8 cellular contexts compared by ENCODE assay signal in genomic region chr2:229920011-229920781, GRCh38. TPM values are rescaled to one million over a fixed set of nuclear protein-coding genes. Genes with fewer than 3 reads are reported as not detected.
DNase-seq lines count a peak whose midpoint lies in the region; ATAC-seq, FAIRE-seq and TF ChIP-seq lines count a peak whose summit lies in the region.

No MANE protein-coding gene starts in this region.

- no peak overlapping the region for H2AFZ ChIP-seq in GM12878 (ENCODE audit: control insufficient read depth, low read depth, low read length)

- H3K4me1 ChIP-seq in Peyer's patch: peaks cover 0 to 32% (median 2%) of the 10 kb centered on the region in 4 donors
- H3K4me1 ChIP-seq in GM12878 (ENCODE audit: control insufficient read depth, insufficient read depth, low read length): no peaks in the 10 kb centered on the region; the same call in 1 of the 2 replicates

- intact Hi-C loops in GM12878 (cut with micrococcal nuclease; ENCODE audit: unreplicated experiment): loop anchor here (2.0 kb wide), 1 partner anchor 81 kb away; no protein-coding TSS in a partner anchor

- peak overlapping the region; percentile 95 to 100 (median 99) for H3K27ac ChIP-seq in Peyer's patch
- H3K27ac ChIP-seq in GM12878 (ENCODE audit: control insufficient read depth, insufficient read depth): peak overlapping the region; percentile 98

- H3K4me3 Mint-ChIP-seq in stimulated activated memory B cell treated with anti-CD40 and anti-IgM and Interleukin-4, amounts not matched to agents 10 μg/mL and 1 μg/mL and 100 μg/mL, for 72 hours: peak overlapping the region; percentile 98

- peak; percentile 13 for FAIRE-seq in GM12878 (lab: Jason Lieb, UNC)

- SMC1A ChIA-PET in GM12878 (lab: Charles Lee; ENCODE audit: uncharacterized antibody, unreplicated experiment): interaction anchor here (0.9 to 1.5 kb wide), 2 partner anchors 9 to 53 kb away, joined by 3 to 7 read pairs; no protein-coding TSS in a partner anchor

- CTCF ChIA-PET in GM12878 (lab: Yijun Ruan, JAX): interaction anchor here (0.8 to 4.6 kb wide), 4 partner anchors 10 to 643 kb away, joined by 3 to 31 read pairs (median 7); no protein-coding TSS in a partner anchor

- TF ChIP-seq POLR2A in Peyer's patch (IDR thresholded peaks at IDR 0.05): no peak
- TF ChIP-seq POLR2A in GM12878 (IDR thresholded peaks at IDR 0.05; ENCODE audit: low read depth, low read length): 0 out of 2 replicates have a peak, but pooled peaks have one; percentile 25

- peak overlapping the region; percentile 93 for H3K27ac Mint-ChIP-seq in stimulated activated memory B cell treated with anti-CD40 and anti-IgM and Interleukin-4, amounts not matched to agents 10 μg/mL and 1 μg/mL and 100 μg/mL, for 72 hours

- RAD21 ChIA-PET in GM12878 (lab: Charles Lee; ENCODE audit: unreplicated experiment): interaction anchor here (0.7 to 1.1 kb wide), 5 partner anchors 9 to 139 kb away, joined by 3 to 6 read pairs (median 3); no protein-coding TSS in a partner anchor

- peaks cover 0 to 12% (median 0%) of the 10 kb centered on the region in 3 donors for H3K36me3 ChIP-seq in Peyer's patch
- H3K36me3 ChIP-seq in GM12878 (ENCODE audit: control insufficient read depth in 2 of 2, insufficient read depth in 2 of 2, low read length in 1 of 2): peaks cover 2 to 6% of the 10 kb centered on the region in 2 experiments; a peak in 2 of 4 replicates

- peaks cover 27% of the 10 kb centered on the region for H3K4me1 Mint-ChIP-seq in stimulated activated memory B cell treated with anti-CD40 and anti-IgM and Interleukin-4, amounts not matched to agents 10 μg/mL and 1 μg/mL and 100 μg/mL, for 72 hours

- in situ Hi-C loops in GM12878 (cut with MboI): no loop called here

- peaks cover 63% of the 10 kb centered on the region for H3K79me2 ChIP-seq in GM12878 (ENCODE audit: control insufficient read depth, insufficient read depth, low read length)

- POLR2A ChIA-PET in GM12878 (lab: Charles Lee): interaction anchor here (0.7 kb wide), 1 partner anchor 13 kb away, joined by 3 read pairs; no protein-coding TSS in a partner anchor

- H3K4me3 ChIP-seq in GM12865 (ENCODE audit: low read depth, low read length): peak overlapping the region; percentile 98
- H3K4me3 ChIP-seq in Peyer's patch: peak overlapping the region; percentile 80 to 98 (median 92)
- H3K4me3 ChIP-seq in GM12878: peak overlapping the region; percentile 83

- no peak for TF ChIP-seq CTCF in GM12865 (IDR thresholded peaks at IDR 0.05; ENCODE audit: insufficient read depth, low read depth, low read length, missing control alignments)
- TF ChIP-seq CTCF in Peyer's patch (IDR thresholded peaks at IDR 0.05): no peak
- no peak for TF ChIP-seq CTCF in GM12878 (IDR thresholded peaks at IDR 0.05 in 2 of 3, conservative IDR thresholded peaks at IDR 0.05 in 1 of 3; ENCODE audit: control insufficient read depth in 2 of 3, extremely low read depth in 1 of 3, insufficient read depth in 1 of 3, low read depth in 3 of 3, low read length in 3 of 3)

- H3K4me2 ChIP-seq in GM12878 (ENCODE audit: control insufficient read depth, insufficient read depth): peak overlapping the region; percentile 66

- peak overlapping the region; percentile 89 for H3K9ac ChIP-seq in GM12878 (ENCODE audit: control insufficient read depth, insufficient read depth, low read length)

- no peaks in the 10 kb centered on the region for H3K9me3 Mint-ChIP-seq in stimulated activated memory B cell treated with anti-CD40 and anti-IgM and Interleukin-4, amounts not matched to agents 10 μg/mL and 1 μg/mL and 100 μg/mL, for 72 hours

- H4K20me1 ChIP-seq in GM12878 (ENCODE audit: control insufficient read depth, insufficient read depth): no peaks in the 10 kb centered on the region; the same call in 1 of the 2 replicates

- no peak for ATAC-seq in GM12878
- no peak for ATAC-seq in stimulated activated memory B cell treated with anti-CD40 and anti-IgM and Interleukin-4, amounts not matched to agents 10 μg/mL and 1 μg/mL and 100 μg/mL, for 72 hours
- ATAC-seq in HG02884 (IDR thresholded peaks at IDR 0.05; ENCODE audit: unreplicated experiment): no peak
- ATAC-seq in GM21576 (IDR thresholded peaks at IDR 0.05; ENCODE audit: unreplicated experiment): no peak

- H3K27me3 ChIP-seq in Peyer's patch: no peaks in the 10 kb centered on the region
- no peaks in the 10 kb centered on the region for H3K27me3 ChIP-seq in GM12878 (replicated peaks in 1 of 2; ENCODE audit: control insufficient read depth in 2 of 2, insufficient read depth in 2 of 2, low read length in 1 of 2)

- no peak for TF ChIP-seq RAD21 in GM12878 (IDR thresholded peaks at IDR 0.05; ENCODE audit: insufficient read depth, low read depth, low read length)

- TSS peak; percentile 62 for BruUV-seq in GM12878 (replicated peaks; lab: Mats Ljungman, UMichigan)

- H3K27me3 Mint-ChIP-seq in stimulated activated memory B cell treated with anti-CD40 and anti-IgM and Interleukin-4, amounts not matched to agents 10 μg/mL and 1 μg/mL and 100 μg/mL, for 72 hours: no peaks in the 10 kb centered on the region

- H3K36me3 Mint-ChIP-seq in stimulated activated memory B cell treated with anti-CD40 and anti-IgM and Interleukin-4, amounts not matched to agents 10 μg/mL and 1 μg/mL and 100 μg/mL, for 72 hours: peaks cover 18% of the 10 kb centered on the region

- DNase-seq in GM12865 (ENCODE audit: low read depth) (peak; percentile 32), Peyer's patch (peak in 2 of 3 donors; percentile 41 to 54), GM12878 (ENCODE audit: low read depth, low spot score) (no peak), kidney tubule cell (ENCODE audit: low spot score) (peak; percentile 15), AML-193 (lab: John Stamatoyannopoulos, UW) (no peak)

- no peak for TF ChIP-seq EP300 in GM12878 (IDR thresholded peaks at IDR 0.05; ENCODE audit: borderline replicate concordance in 1 of 2, control insufficient read depth in 1 of 2, low read depth in 2 of 2, low read length in 2 of 2)

- H3K9me3 ChIP-seq in Peyer's patch (no peaks in the 10 kb centered on the region), GM12878 (replicated peaks; ENCODE audit: control insufficient read depth, insufficient read depth, low read length) (no peaks in the 10 kb centered on the region; the same call in 2 of the 3 replicates)

- 9% methylated on average over 25 of the region's 25 CpGs for WGBS in GM12878 (ENCODE audit: insufficient coverage, insufficient replicate concordance, low lambda C conversion rate, missing lambda C conversion rate)

TF ChIP-seq in GM12878, 131 proteins besides CTCF, POLR2A, EP300 and RAD21 (continues in another document):
- TF ChIP-seq PML (IDR thresholded peaks at IDR 0.05; ENCODE audit: low read length) (no peak), PBX3 (IDR thresholded peaks at IDR 0.05; ENCODE audit: insufficient replicate concordance, low read depth, low read length) (no peak), PAX5 (IDR thresholded peaks at IDR 0.05; ENCODE audit: borderline replicate concordance, low read depth, low read length) (0 out of 2 replicates have a peak, but pooled peaks have one; percentile 16)

RNA-seq across cellular contexts. Expression of gene TRIP12, which starts 1.6 kb away (rescaled TPM):
- total RNA-seq in Peyer's patch (100 to 1,000 TPM; 131 to 343 (median 194) TPM), GM12878 (2014; rRNA removed) (108 and 122 TPM in 2 replicates), GM12878 (2014; rRNA removed; fragmentation: Illumina TruSeq; extraction: Trizol) (197 and 200 TPM in 2 replicates), GM12878 (2021) (196 and 207 TPM in 2 replicates)
- total RNA-seq in GM12878 (2013; cell fraction: nucleolus; rRNA removed): 384 and 392 TPM in 2 replicates
- polyA plus RNA-seq in GM12878 (2011; ENCODE audit: low read depth): 51.0 TPM
- polyA plus RNA-seq in GM12878 (2011; rRNA removed) (122 and 164 TPM in 2 replicates), GM12878 (2014; fragmentation: Illumina TruSeq; extraction: Trizol) (144 and 154 TPM in 2 replicates), GM12878 (2014; fragmentation: Nextera tagmentation; extraction: Ambion mirVana) (10 to 100 TPM; 23.1 to 23.9 TPM), GM12878 (2014; rRNA removed) (75.0 and 76.8 TPM in 2 replicates), GM12878 (2016; fragmentation: Nextera tagmentation; extraction: Ambion mirVana) (10 to 100 TPM; 85.5 to 86.0 TPM)
- polyA plus RNA-seq in GM12878 (2011; cell fraction: cytosol; rRNA removed): 52.6 and 69.0 TPM in 2 replicates
- polyA plus RNA-seq in GM12878 (2011; cell fraction: nucleus; rRNA removed): 130 and 178 TPM in 2 replicates
- 62.5 and 70.7 TPM in 2 replicates for polyA plus RNA-seq in GM12878 (2012)
- 368 and 403 TPM in 2 replicates for polyA minus RNA-seq in GM12878 (2011; rRNA and poly(A)+ RNA removed)
- polyA minus RNA-seq in GM12878 (2011; cell fraction: cytosol; rRNA and poly(A)+ RNA removed): 125 and 133 TPM in 2 replicates
- polyA minus RNA-seq in GM12878 (2011; cell fraction: nucleus; rRNA and poly(A)+ RNA removed): 186 and 316 TPM in 2 replicates

RNA-seq across cellular contexts. Expression of gene FBXO36, which starts 2.1 kb away (rescaled TPM):
- total RNA-seq in Peyer's patch: 1 to 10 TPM in 2 of 4 donors, under 1 TPM in 1, not detected in 1; 0.94 to 2.7 (median 2.6) TPM
- 1.4 and 2.3 TPM in 2 replicates for total RNA-seq in GM12878 (2013; cell fraction: nucleolus; rRNA removed)
- total RNA-seq in GM12878 (2014; rRNA removed): 1.4 and 2.1 TPM in 2 replicates
- 1.7 and 1.9 TPM in 2 replicates for total RNA-seq in GM12878 (2014; rRNA removed; fragmentation: Illumina TruSeq; extraction: Trizol)
- 0.82 and 1.0 TPM in 2 replicates for total RNA-seq in GM12878 (2021)
- polyA plus RNA-seq in GM12878 (2011; ENCODE audit: low read depth): 0.46 TPM
- polyA plus RNA-seq in GM12878 (2011; rRNA removed): 0.79 and 0.94 TPM in 2 replicates
- 0.43 and 0.50 TPM in 2 replicates for polyA plus RNA-seq in GM12878 (2011; cell fraction: cytosol; rRNA removed)
- 0.32 and 0.37 TPM in 2 replicates for polyA plus RNA-seq in GM12878 (2011; cell fraction: nucleus; rRNA removed)
- polyA plus RNA-seq in GM12878 (2012): 0.32 and 0.52 TPM in 2 replicates
- 1.1 and 1.7 TPM in 2 replicates for polyA plus RNA-seq in GM12878 (2014; fragmentation: Illumina TruSeq; extraction: Trizol)
- polyA plus RNA-seq in GM12878 (2014; fragmentation: Nextera tagmentation; extraction: Ambion mirVana): 1 to 10 TPM; 1.7 to 2.7 TPM
- 0.95 and 1.1 TPM in 2 replicates for polyA plus RNA-seq in GM12878 (2014; rRNA removed)
- 1 to 10 TPM; 1.3 to 1.4 TPM for polyA plus RNA-seq in GM12878 (2016; fragmentation: Nextera tagmentation; extraction: Ambion mirVana)
- polyA minus RNA-seq in GM12878 (2011; rRNA and poly(A)+ RNA removed): 0.62 and 0.73 TPM in 2 replicates
- 0.40 TPM in 1 of 2 replicates, not detected in the other for polyA minus RNA-seq in GM12878 (2011; cell fraction: cytosol; rRNA and poly(A)+ RNA removed)
- polyA minus RNA-seq in GM12878 (2011; cell fraction: nucleus; rRNA and poly(A)+ RNA removed): 0.12 TPM in 1 of 2 replicates, not detected in the other

Comparison
In these comparisons a context has a peak if more than half of its experiments do, and no peak if none do; other contexts are left out.
1. DNase-seq: peak in GM12865 (single experiment), Peyer's patch (2 of 3) and kidney tubule cell (single experiment); none in GM12878 (single experiment) and AML-193 (0 of 2).
2. Peak in every context shown above with its lines, with median percentiles within 50 percentile points of each other: H3K4me3 ChIP-seq.